Comparison of ENCODE assay signal across 8 cellular contexts in the genomic region with DNA sequence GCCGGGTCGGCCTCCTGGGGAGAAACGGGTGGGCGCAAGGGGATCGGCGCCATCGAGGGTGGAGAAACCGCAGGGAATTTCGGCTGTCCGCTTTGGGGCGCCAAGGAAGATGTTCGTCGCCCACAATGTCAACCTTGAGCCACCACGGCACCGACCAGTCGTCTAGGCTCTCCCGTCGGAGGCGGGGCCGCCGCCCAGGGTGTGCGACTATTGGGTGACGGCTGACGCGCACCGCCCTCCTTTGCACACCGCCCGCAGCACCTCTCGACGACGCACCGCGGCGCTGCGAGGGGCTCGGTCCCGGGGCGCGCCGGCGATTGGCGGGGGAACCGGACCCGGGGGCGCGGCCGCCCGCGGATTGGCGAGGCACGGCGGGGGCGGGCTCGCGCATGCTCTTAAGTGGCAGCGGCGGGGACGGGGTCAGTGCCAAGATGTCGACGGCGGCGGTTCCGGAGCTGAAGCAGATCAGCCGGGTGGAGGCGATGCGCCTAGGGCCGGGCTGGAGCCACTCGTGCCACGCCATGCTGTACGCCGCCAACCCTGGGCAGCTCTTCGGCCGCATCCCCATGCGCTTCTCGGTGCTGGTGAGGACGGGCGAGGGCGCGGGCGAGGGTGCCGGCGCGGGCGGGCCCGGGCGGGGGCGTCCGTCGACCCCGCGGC. TPM values are rescaled to one million over a fixed set of nuclear protein-coding genes. Genes with fewer than 3 reads are reported as not detected.
DNase-seq lines count a peak whose midpoint lies in the region; ATAC-seq and TF ChIP-seq lines count a peak whose summit lies in the region.

Gene NUDT16L1, plus strand, starts transcription at position 267 of the 660 bp plus-strand sequence. Its CDS starts 165 bp downstream, at position 432.

- CTCF ChIA-PET in activated CD4-positive, alpha-beta T cell treated with anti-CD3 and anti-CD28 coated beads, Interleukin-2, amount 10 ng/mL, durations not matched to agents 7 days and 5 days (lab: Charles Lee) = interaction anchor here (1.0 to 1.8 kb wide), 4 partner anchors 10 to 41 kb away, joined by 3 to 7 read pairs (median 4); partner anchors contain the start of genes ANKS3 and DNAAF8

- peak within 1 kb of the TSS; percentile 100 for H3K4me3 ChIP-seq in coronary artery

- intact Hi-C loops in left colon (cut with DNase I, micrococcal nuclease) = no loop called here

- H3K4me3 Mint-ChIP-seq in activated CD4-positive, alpha-beta T cell treated with anti-CD3 and anti-CD28 coated beads, Interleukin-2, amount 10 ng/mL, durations not matched to agents 7 days and 5 days = peak within 1 kb of the TSS; percentile 81

- no peaks in the 10 kb centered on the region for H3K27me3 Mint-ChIP-seq in activated CD4-positive, alpha-beta T cell treated with anti-CD3 and anti-CD28 coated beads, Interleukin-2, amount 10 ng/mL, durations not matched to agents 7 days and 5 days

- TF ChIP-seq CTCF in coronary artery (IDR thresholded peaks at IDR 0.05) = no peak

- H3K27ac Mint-ChIP-seq in activated CD4-positive, alpha-beta T cell treated with anti-CD3 and anti-CD28 coated beads, Interleukin-2, amount 10 ng/mL, durations not matched to agents 7 days and 5 days = peak within 1 kb of the TSS; percentile 91

- peak; percentile 96 for ATAC-seq in GM19351 (IDR thresholded peaks at IDR 0.05; ENCODE audit: unreplicated experiment)
- peak; percentile 91 for ATAC-seq in HG03520 (IDR thresholded peaks at IDR 0.05; ENCODE audit: unreplicated experiment)
- ATAC-seq in left colon = peak; percentile 85

- POLR2A ChIA-PET in activated CD4-positive, alpha-beta T cell treated with anti-CD3 and anti-CD28 coated beads, Interleukin-2, amount 10 ng/mL, durations not matched to agents 7 days and 5 days (lab: Charles Lee) = interaction anchor here (0.6 kb wide), 1 partner anchor 308 kb away, joined by 4 read pairs; no protein-coding TSS in a partner anchor

- peak within 1 kb of the TSS; percentile 80 to 96 for H3K27ac ChIP-seq in coronary artery

- peak; percentile 65 to 99 (median 91) for DNase-seq in C1 segment of cervical spinal cord (lab: John Stamatoyannopoulos, UW)
- peak; percentile 99 for DNase-seq in NCI-H69 (lab: John Stamatoyannopoulos, UW)
- DNase-seq in activated CD4-positive, alpha-beta T cell treated with anti-CD3 and anti-CD28 coated beads, Interleukin-2, amount 10 ng/mL, durations not matched to agents 7 days and 5 days = peak; percentile 96
- peak; percentile 96 for DNase-seq in coronary artery (ENCODE audit: low spot score)
- DNase-seq in left colon = peak; percentile 96 to 97
- peak; percentile 95 to 97 for DNase-seq in stimulated activated CD4-positive, alpha-beta T cell treated with anti-CD3 and anti-CD28 coated beads, Interleukin-1b, Interleukin-23, amount 100 ng/mL, for 4 hours (ENCODE audit: low read depth in 2 of 2)

- no peaks in the 10 kb centered on the region for H3K9me3 Mint-ChIP-seq in activated CD4-positive, alpha-beta T cell treated with anti-CD3 and anti-CD28 coated beads, Interleukin-2, amount 10 ng/mL, durations not matched to agents 7 days and 5 days

- H3K4me1 Mint-ChIP-seq in activated CD4-positive, alpha-beta T cell treated with anti-CD3 and anti-CD28 coated beads, Interleukin-2, amount 10 ng/mL, durations not matched to agents 7 days and 5 days = peaks cover 18% of the 10 kb centered on the region

- peaks cover 10% of the 10 kb centered on the region for H3K36me3 Mint-ChIP-seq in activated CD4-positive, alpha-beta T cell treated with anti-CD3 and anti-CD28 coated beads, Interleukin-2, amount 10 ng/mL, durations not matched to agents 7 days and 5 days (ENCODE audit: low read depth)

RNA-seq across cellular contexts. Expression of gene NUDT16L1, which starts in this region (rescaled TPM):
- 10 to 100 TPM; 32.3 to 35.5 TPM for total RNA-seq in activated CD4-positive, alpha-beta T cell treated with anti-CD3 and anti-CD28 coated beads, Interleukin-2, amount 10 ng/mL, durations not matched to agents 7 days and 5 days
- total RNA-seq in left colon = 10 to 100 TPM; 43.0 to 43.8 TPM

Comparison
In these comparisons a context has a peak if more than half of its experiments do, and no peak if none do; other contexts are left out.
1. Peak in every context shown above with its lines: DNase-seq, ATAC-seq, H3K4me3 ChIP-seq and H3K27ac ChIP-seq.